Comparison of ENCODE assay signal across 15 cellular contexts in the genomic region with DNA sequence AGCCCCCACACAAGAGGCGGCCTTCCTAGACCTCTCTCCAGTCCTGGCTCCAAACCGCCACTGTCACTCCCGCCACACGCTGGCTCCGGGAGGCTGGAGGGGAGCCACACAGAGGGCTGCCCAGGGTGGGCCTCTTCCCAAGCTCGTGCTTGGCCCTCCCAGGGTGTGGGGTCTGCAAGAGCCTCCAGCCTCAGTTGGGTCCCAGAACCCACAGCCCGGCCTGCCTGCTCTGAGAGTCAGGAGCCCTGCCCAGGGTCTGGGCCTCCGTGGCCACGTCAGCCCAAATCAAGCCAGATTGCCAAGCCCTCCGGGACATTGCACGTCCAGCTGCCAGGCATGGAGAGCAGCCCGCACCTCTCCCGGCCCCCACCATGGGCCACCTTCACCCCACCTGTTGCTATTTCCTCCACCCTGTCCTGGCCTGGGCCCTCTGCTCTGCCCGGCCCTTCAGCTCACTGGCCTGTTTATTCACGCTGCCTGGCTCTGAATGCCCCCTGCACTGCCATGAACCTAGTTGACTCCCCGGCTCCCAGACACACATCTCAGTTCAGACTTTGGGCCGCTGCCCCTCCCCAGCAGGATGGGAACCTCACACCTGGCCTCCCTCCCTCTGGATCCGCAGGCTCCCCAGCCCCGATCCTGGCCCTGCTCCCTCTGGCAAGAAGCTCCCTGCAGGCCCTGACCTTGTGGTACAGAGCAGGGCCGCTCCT.
A peak's percentile ranks its signal among the peaks of the same experiment; 100 is the strongest.
DNase-seq lines count a peak whose midpoint lies in the region; ATAC-seq, FAIRE-seq and TF ChIP-seq lines count a peak whose summit lies in the region.
"Had no signal": no experiment of that assay in that cellular context is flagged by ENCODE, and none has a peak within 500 bp of the region (broad histone marks: within the 10 kb centered on the region; RNA-seq: fewer than 3 reads in every experiment).

No MANE protein-coding gene starts in this region.

- in situ Hi-C loops in GM13976 (cut with MboI; ENCODE audit: low sequenced_read_pairs, unreplicated experiment), result no loop called here

- FAIRE-seq in frontal cortex (lab: Jason Lieb, UNC), result no peak
- no peak for FAIRE-seq in small intestine (lab: Jason Lieb, UNC)
- FAIRE-seq: H54 had no signal

- no peaks in the 10 kb centered on the region for H3K27me3 ChIP-seq in Peyer's patch
- H3K27me3 ChIP-seq in small intestine (ENCODE audit: control insufficient read depth in 2 of 2, insufficient read depth in 2 of 2, low read length in 2 of 2), result no peaks in the 10 kb centered on the region
- H3K27me3 ChIP-seq: BLaER1 treated with 17β-estradiol and CSF1 and Interleukin-3, amounts not matched to agents 10 nM and 100 nM; esophagus squamous epithelium; thyroid gland had no signal

- DNase-seq in GM13976 (ENCODE audit: low spot score), result peak; percentile 17
- peak in 2 of 3 donors; percentile 38 to 47 for DNase-seq in Peyer's patch
- peak; percentile 20 to 21 for DNase-seq in frontal cortex (ENCODE audit: low spot score in 2 of 2)
- peak; percentile 54 for DNase-seq in sciatic nerve (ENCODE audit: low spot score)
- DNase-seq in small intestine, result no peak
- no peak for DNase-seq in cerebellum (ENCODE audit: low spot score)
- no peak for DNase-seq in activated gamma-delta T cell (lab: John Stamatoyannopoulos, UW)
- no peak for DNase-seq in GM10266 (ENCODE audit: extremely low spot score)
- DNase-seq: cortex of kidney, esophagus squamous epithelium, NCI-H1436 treated with DMSO at 0.1 percent for 48 hours had no signal

- H3K9me3 ChIP-seq in Peyer's patch (no peaks in the 10 kb centered on the region), small intestine (ENCODE audit: control insufficient read depth, low read depth) (no peaks in the 10 kb centered on the region)
- H3K9me3 ChIP-seq: esophagus squamous epithelium, thyroid gland had no signal

- H3K4me1 ChIP-seq in Peyer's patch (peaks cover 0 to 7% (median 3%) of the 10 kb centered on the region in 4 donors), small intestine (ENCODE audit: control insufficient read depth in 2 of 2, insufficient read depth in 1 of 2, low read depth in 1 of 2, low read length in 1 of 2) (no peaks in the 10 kb centered on the region)

- ATAC-seq in sciatic nerve, result no peak

- H3K36me3 ChIP-seq in Peyer's patch (peaks cover 0 to 8% (median 0%) of the 10 kb centered on the region in 3 donors), small intestine (ENCODE audit: control insufficient read depth in 2 of 2, insufficient read depth in 2 of 2, low read length in 2 of 2) (no peaks in the 10 kb centered on the region)
- H3K36me3 ChIP-seq: thyroid gland had no signal

- TF ChIP-seq CTCF in GM13976 (IDR thresholded peaks at IDR 0.05; ENCODE audit: borderline replicate concordance, control extremely low read depth, extremely low read depth, insufficient read depth, missing control alignments) (no peak), Peyer's patch (IDR thresholded peaks at IDR 0.05) (no peak), GM10266 (IDR thresholded peaks at IDR 0.05; ENCODE audit: control insufficient read depth, insufficient read depth, low read depth, missing control alignments) (no peak)

- no peak overlapping the region for H3K27ac ChIP-seq in Peyer's patch
- H3K27ac ChIP-seq in small intestine (ENCODE audit: low read depth in 1 of 2, low read length in 1 of 2), result no peak overlapping the region
- H3K27ac ChIP-seq: BLaER1 treated with 17β-estradiol and CSF1 and Interleukin-3, amounts not matched to agents 10 nM and 100 nM; esophagus squamous epithelium; thyroid gland; VCaP had no signal

- intact Hi-C loops in sciatic nerve (cut with DNase I), result no loop called here

- H3K4me3 ChIP-seq in Peyer's patch, result no peak overlapping the region
- H3K4me3 ChIP-seq in small intestine (ENCODE audit: low read depth in 1 of 2, low read length in 2 of 2), result no peak overlapping the region
- H3K4me3 ChIP-seq: BLaER1 treated with 17β-estradiol and CSF1 and Interleukin-3, amounts not matched to agents 10 nM and 100 nM; esophagus squamous epithelium; thyroid gland had no signal

- WGBS in small intestine, 3 donors, result 75 to 86% (median 84%) methylated on average over 20 of the region's 20 CpGs

- TF ChIP-seq POLR2A in Peyer's patch (IDR thresholded peaks at IDR 0.05), result no peak

Comparison
In these comparisons a context has a peak if more than half of its experiments do, and no peak if none do; other contexts are left out.
1. DNase-seq: peak in GM13976 (single experiment), Peyer's patch (2 of 3), frontal cortex (2 of 2) and sciatic nerve (single experiment); none in small intestine (single experiment), cerebellum (single experiment), activated gamma-delta T cell (single experiment) and GM10266 (single experiment).